7 cellular contexts compared by ENCODE assay signal in genomic region chr17:20977584-20978253, GRCh38.
DNase-seq lines count a peak whose midpoint lies in the region; ATAC-seq, FAIRE-seq and TF ChIP-seq lines count a peak whose summit lies in the region.
"Not testable (repeated sequence)": the region's sequence is repeated elsewhere in the genome, so short reads cannot be mapped to it uniquely, and the experiment has no call there.

No MANE protein-coding gene starts in this region.

- H2AFZ ChIP-seq in K562 (ENCODE audit: low read depth, low read length): not testable (repeated sequence)

- CTCF ChIA-PET in K562 (lab: Yijun Ruan, JAX; ENCODE audit: low intra/inter-chr PET ratio): not testable (repeated sequence)

- peaks cover 0 to 11% of the 10 kb centered on the region in 2 experiments; a peak in 3 of 5 replicates for H3K4me1 ChIP-seq in K562 (replicated peaks in 1 of 2; ENCODE audit: control insufficient read depth in 2 of 2, insufficient read depth in 2 of 2, low read length in 2 of 2)
- not testable (repeated sequence) for H3K4me1 ChIP-seq in liver (ENCODE audit: control insufficient read depth in 4 of 4, insufficient read depth in 4 of 4, low read length in 3 of 4); prostate gland (replicated peaks)

- intact Hi-C loops in K562 (cut with micrococcal nuclease); Right ventricle myocardium inferior (cut with DNase I); prostate gland (cut with DNase I): not testable (repeated sequence)

- not testable (repeated sequence) for ATAC-seq in K562
- peak; percentile 63 for ATAC-seq in Right ventricle myocardium inferior

- H3K4me2 ChIP-seq in K562 (ENCODE audit: insufficient read depth, low read length): not testable (repeated sequence)

- in situ Hi-C loops in K562 (cut with MboI): not testable (repeated sequence)

- not testable (repeated sequence) for TF ChIP-seq RAD21 in K562 (CRISPR knock-in tag; conservative IDR thresholded peaks at IDR 0.05 in 1 of 2, IDR thresholded peaks at IDR 0.05 in 1 of 2); liver (IDR thresholded peaks at IDR 0.05)

- H3K36me3 ChIP-seq in K562 (ENCODE audit: control insufficient read depth, insufficient read depth, low read length): peaks cover 16% of the 10 kb centered on the region; the same call in 2 of the 3 replicates
- not testable (repeated sequence) for H3K36me3 ChIP-seq in liver (ENCODE audit: control insufficient read depth in 4 of 4, insufficient read depth in 3 of 4, low read depth in 1 of 4, low read length in 3 of 4); prostate gland

- not testable (repeated sequence) for TF ChIP-seq POLR2A in K562 (conservative IDR thresholded peaks at IDR 0.05); prostate gland (IDR thresholded peaks at IDR 0.05)

- H3K9me1 ChIP-seq in K562 (ENCODE audit: control insufficient read depth, insufficient read depth, low read length): not testable (repeated sequence)

- H3K79me2 ChIP-seq in K562 (ENCODE audit: control insufficient read depth, insufficient read depth, low read length): not testable (repeated sequence)

- peak; percentile 74 for DNase-seq in LHCN-M2 (ENCODE audit: low read depth)
- peak; percentile 62 for DNase-seq in NCI-H524 treated with DMSO at 0.1 percent for 48 hours (lab: John Stamatoyannopoulos, UW)
- not testable (repeated sequence) for DNase-seq in K562 (ENCODE audit: extremely low read depth in 1 of 4, low spot score in 3 of 4); Right ventricle myocardium inferior (ENCODE audit: missing footprints)
- peak; percentile 46 for DNase-seq in prostate gland (ENCODE audit: low spot score)

- H3K27ac ChIP-seq in C4-2B: peak overlapping the region; percentile 12; the same call in 1 of the 2 replicates
- H3K27ac ChIP-seq in K562 (ENCODE audit: extremely low read depth, low read depth, low read length); liver (ENCODE audit: low read depth in 1 of 2, low read length in 2 of 2); prostate gland: not testable (repeated sequence)

- peak; percentile 52 for FAIRE-seq in K562 (lab: Jason Lieb, UNC)

- H3K9me3 ChIP-seq in K562 (replicated peaks; ENCODE audit: control insufficient read depth, insufficient read depth, low read depth, low read length); liver (ENCODE audit: control insufficient read depth in 4 of 4, low read length in 3 of 4); prostate gland: not testable (repeated sequence)

- not testable (repeated sequence) for TF ChIP-seq EP300 in K562 (IDR thresholded peaks at IDR 0.05; ENCODE audit: low read length)

- 81% methylated on average over 13 of the region's 13 CpGs for WGBS in K562 (ENCODE audit: insufficient coverage, low coverage, missing lambda C conversion rate)
- 69% methylated on average over 13 of the region's 13 CpGs for WGBS in liver
- 75% methylated on average over 13 of the region's 13 CpGs for WGBS in prostate gland

- not testable (repeated sequence) for H3K9ac ChIP-seq in K562 (ENCODE audit: insufficient read depth in 1 of 2, low read depth in 2 of 2, low read length in 2 of 2); liver (ENCODE audit: low read depth in 1 of 2, low read length in 2 of 2)

- H3K27me3 ChIP-seq in K562 (ENCODE audit: control insufficient read depth in 2 of 2, insufficient read depth in 2 of 2, low read length in 2 of 2); liver (ENCODE audit: control insufficient read depth in 4 of 4, insufficient read depth in 4 of 4, low read length in 3 of 4); prostate gland (replicated peaks; ENCODE audit: insufficient read depth): not testable (repeated sequence)

- not testable (repeated sequence) for H3K4me3 ChIP-seq in K562; liver (ENCODE audit: low read depth in 1 of 3, low read length in 3 of 3); prostate gland

- not testable (repeated sequence) for H4K20me1 ChIP-seq in K562 (replicated peaks; ENCODE audit: control insufficient read depth, insufficient read depth, low read length)

- BruUV-seq in K562 (replicated peaks; lab: Mats Ljungman, UMichigan): not testable (repeated sequence)

- POLR2A ChIA-PET in K562 (lab: Yijun Ruan, JAX): interaction anchor here (0.7 kb wide), 1 partner anchor 12 kb away, joined by 3 read pairs; no protein-coding TSS in a partner anchor

- TF ChIP-seq CTCF in C4-2B (conservative IDR thresholded peaks at IDR 0.05); K562 (IDR thresholded peaks at IDR 0.05 in 2 of 3, conservative IDR thresholded peaks at IDR 0.05 in 1 of 3; ENCODE audit: insufficient read depth in 2 of 3, low read depth in 1 of 3, low read length in 3 of 3); liver (IDR thresholded peaks at IDR 0.05; ENCODE audit: low read depth, low read length, missing input control); prostate gland (IDR thresholded peaks at IDR 0.05): not testable (repeated sequence)

TF ChIP-seq in K562, 482 proteins besides CTCF, POLR2A, EP300 and RAD21:
- peak; percentile 55; the same call in 1 of the 2 replicates for TF ChIP-seq ZNF316 (IDR thresholded peaks at IDR 0.05)

TF ChIP-seq in liver, 16 proteins besides CTCF, POLR2A, EP300 and RAD21:
- TF ChIP-seq FOXA2 (IDR thresholded peaks at IDR 0.05): peak; percentile 59
